9 cellular contexts compared by ENCODE assay signal in the genomic region with DNA sequence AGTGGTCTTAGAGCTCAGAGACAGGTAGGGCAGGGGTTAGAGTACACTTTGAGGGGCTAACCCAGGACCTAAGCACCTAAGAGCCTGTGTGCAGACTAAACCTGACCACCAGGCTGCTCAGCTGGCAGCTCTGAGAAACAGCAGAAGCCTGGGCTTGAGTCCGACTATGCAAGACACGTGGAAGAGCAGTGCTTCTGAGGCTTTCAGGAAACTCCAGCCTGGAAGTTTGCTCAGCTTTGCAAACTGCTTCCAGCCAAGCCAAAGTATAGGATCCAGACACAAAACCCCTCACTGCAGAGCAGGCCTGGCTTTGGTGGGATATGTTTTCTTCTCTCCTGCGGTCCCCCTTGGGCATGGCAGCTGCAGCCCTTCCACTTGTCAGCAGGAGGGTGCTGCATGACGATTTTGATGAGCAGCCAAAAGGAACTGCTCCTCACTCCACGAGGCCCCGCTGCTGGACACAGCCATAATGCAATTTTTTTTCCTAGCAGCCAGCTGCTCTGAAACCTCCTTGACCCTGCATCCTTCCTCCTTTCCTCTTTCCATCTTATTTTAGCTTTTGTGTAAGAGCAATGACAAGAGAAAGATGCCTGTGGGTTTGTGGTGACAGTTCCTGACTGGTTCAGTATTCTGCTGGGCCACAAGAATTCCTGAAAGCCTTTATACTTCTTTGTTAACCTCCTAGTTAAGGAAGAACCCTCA.
A peak's percentile ranks its signal among the peaks of the same experiment; 100 is the strongest.
DNase-seq lines count a peak whose midpoint lies in the region; ATAC-seq and FAIRE-seq lines count a peak whose summit lies in the region.
"Had no signal": no experiment of that assay in that cellular context is flagged by ENCODE, and none has a peak within 500 bp of the region (broad histone marks: within the 10 kb centered on the region; RNA-seq: fewer than 3 reads in every experiment).

No MANE protein-coding gene starts in this region.

- no peak overlapping the region for H3K27ac Mint-ChIP-seq in CD4-positive, alpha-beta memory T cell
- H3K27ac Mint-ChIP-seq: activated B cell treated with CpG ODN at 0.5 μM for 24 hours had no signal

- CTCF ChIA-PET in CD4-positive, alpha-beta memory T cell (lab: Charles Lee; ENCODE audit: partially characterized antibody), result interaction anchor here (1.1 to 2.7 kb wide), 2 partner anchors 9 to 12 kb away, joined by 3 to 14 read pairs; no protein-coding TSS in a partner anchor

- ATAC-seq in GM21825 (IDR thresholded peaks at IDR 0.05; ENCODE audit: unreplicated experiment), result no peak
- ATAC-seq: GM12878 had no signal

- no peaks in the 10 kb centered on the region for H3K9me3 Mint-ChIP-seq in CD4-positive, alpha-beta memory T cell
- H3K9me3 Mint-ChIP-seq: activated B cell treated with CpG ODN at 0.5 μM for 24 hours had no signal

- peaks cover 18 to 20% of the 10 kb centered on the region in 2 donors for H3K27me3 Mint-ChIP-seq in CD4-positive, alpha-beta memory T cell

- no peak overlapping the region for H3K27ac ChIP-seq in CD4-positive, alpha-beta memory T cell (ENCODE audit: low read depth, low read length)

- H3K27me3 ChIP-seq in CD4-positive, alpha-beta memory T cell (ENCODE audit: insufficient read depth, low read length), result peaks cover 3% of the 10 kb centered on the region

- no peak for FAIRE-seq in urothelium cell line (lab: Jason Lieb, UNC)
- FAIRE-seq: GM12878 had no signal

- H3K4me3 ChIP-seq in CD4-positive, alpha-beta memory T cell (ENCODE audit: low read length in 2 of 2), result no peak overlapping the region
- H3K4me3 ChIP-seq: GM12878 had no signal

- no peaks in the 10 kb centered on the region for H3K36me3 ChIP-seq in CD4-positive, alpha-beta memory T cell (ENCODE audit: insufficient read depth, low read length)

- no peaks in the 10 kb centered on the region for H3K36me3 Mint-ChIP-seq in CD4-positive, alpha-beta memory T cell

- POLR2A ChIA-PET in CD4-positive, alpha-beta memory T cell (lab: Charles Lee; ENCODE audit: partially characterized antibody), result no interaction called here

- H3K4me1 ChIP-seq in CD4-positive, alpha-beta memory T cell (ENCODE audit: insufficient read depth, low read length), result no peaks in the 10 kb centered on the region

- H3K9me3 ChIP-seq in CD4-positive, alpha-beta memory T cell (ENCODE audit: control insufficient read depth in 1 of 2, low read length in 2 of 2), result no peaks in the 10 kb centered on the region

- peaks cover 0 to 3% (median 0%) of the 10 kb centered on the region in 4 donors for H3K4me1 Mint-ChIP-seq in CD4-positive, alpha-beta memory T cell
- H3K4me1 Mint-ChIP-seq: activated B cell treated with CpG ODN at 0.5 μM for 24 hours had no signal

- H3K4me3 Mint-ChIP-seq in CD4-positive, alpha-beta memory T cell, result no peak overlapping the region
- H3K4me3 Mint-ChIP-seq: activated B cell treated with CpG ODN at 0.5 μM for 24 hours had no signal

- DNase-seq in NCI-H1092 (lab: John Stamatoyannopoulos, UW) (peak; percentile 5), dermis blood vessel endothelial cell (peak; percentile 71), lung microvascular endothelial cell (ENCODE audit: low read depth in 2 of 2) (peak; percentile 71 to 89), urothelium cell line (ENCODE audit: low spot score) (peak; percentile 63), NCI-H187 treated with DMSO at 0.1 percent for 48 hours (lab: John Stamatoyannopoulos, UW) (no peak)
- no peak for DNase-seq in CD4-positive, alpha-beta memory T cell
- DNase-seq: activated B cell treated with CpG ODN at 0.5 μM for 24 hours had no signal

- intact Hi-C loops in CD4-positive, alpha-beta memory T cell (cut with micrococcal nuclease), result no loop called here

Comparison
In these comparisons a context has a peak if more than half of its experiments do, and no peak if none do; other contexts are left out.
1. DNase-seq: peak in NCI-H1092 (single experiment), dermis blood vessel endothelial cell (single experiment), lung microvascular endothelial cell (2 of 2) and urothelium cell line (single experiment); none in CD4-positive, alpha-beta memory T cell (0 of 5) and NCI-H187 treated with DMSO at 0.1 percent for 48 hours (single experiment).